12 cellular contexts compared by ENCODE assay signal in the genomic region with DNA sequence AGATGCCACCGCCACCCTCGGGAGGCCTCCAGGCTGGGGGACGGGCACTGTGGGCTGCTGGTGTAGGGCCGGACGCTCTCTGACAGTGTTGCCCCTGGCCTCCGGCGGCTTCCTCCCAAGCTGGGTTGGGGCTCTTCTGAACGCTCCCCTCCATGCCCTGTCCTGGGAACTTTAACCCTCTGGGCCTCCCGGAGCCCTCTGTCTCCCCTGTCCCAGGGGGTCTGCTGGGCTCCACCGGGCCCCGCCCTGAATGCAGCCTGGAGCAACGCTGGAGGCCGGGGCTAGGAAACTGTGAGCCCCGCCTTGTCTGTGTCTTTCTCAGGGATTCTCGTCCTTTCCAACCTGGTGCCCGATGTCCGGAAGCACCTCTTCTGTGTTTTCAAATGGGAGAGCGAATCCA. TPM values are rescaled to one million over a fixed set of nuclear protein-coding genes. Genes with fewer than 3 reads are reported as not detected.
DNase-seq lines count a peak whose midpoint lies in the region; ATAC-seq and TF ChIP-seq lines count a peak whose summit lies in the region.
"Had no signal": no experiment of that assay in that cellular context is flagged by ENCODE, and none has a peak within 500 bp of the region (broad histone marks: within the 10 kb centered on the region; RNA-seq: fewer than 3 reads in every experiment).

No MANE protein-coding gene starts in this region.

- H3K9me3 ChIP-seq in CD8-positive, alpha-beta T cell (ENCODE audit: low read length) = no peaks in the 10 kb centered on the region
- no peaks in the 10 kb centered on the region for H3K9me3 ChIP-seq in naive thymus-derived CD4-positive, alpha-beta T cell (ENCODE audit: control insufficient read depth in 2 of 3, low read length in 3 of 3)
- H3K9me3 ChIP-seq: heart left ventricle, left lung had no signal

- peak overlapping the region; percentile 84 for H3K4me3 Mint-ChIP-seq in CD8-positive, alpha-beta T cell
- peak overlapping the region; percentile 90 for H3K4me3 Mint-ChIP-seq in GM23338
- peak overlapping the region; percentile 92 for H3K4me3 Mint-ChIP-seq in activated CD8-positive, alpha-beta T cell treated with anti-CD3 and anti-CD28 coated beads for 36 hours
- peak overlapping the region; percentile 84 to 97 (median 90) for H3K4me3 Mint-ChIP-seq in naive thymus-derived CD4-positive, alpha-beta T cell

- no peaks in the 10 kb centered on the region for H3K27me3 Mint-ChIP-seq in CD8-positive, alpha-beta T cell (ENCODE audit: low read depth)
- H3K27me3 Mint-ChIP-seq in GM23338 (ENCODE audit: insufficient read depth, low read depth, poor library complexity) = peaks cover 49% of the 10 kb centered on the region
- no peaks in the 10 kb centered on the region for H3K27me3 Mint-ChIP-seq in activated CD8-positive, alpha-beta T cell treated with anti-CD3 and anti-CD28 coated beads for 36 hours
- peaks cover 0 to 3% (median 0%) of the 10 kb centered on the region in 5 donors for H3K27me3 Mint-ChIP-seq in naive thymus-derived CD4-positive, alpha-beta T cell

- POLR2A ChIA-PET in CD8-positive, alpha-beta T cell (lab: Charles Lee) = no interaction called here
- POLR2A ChIA-PET in activated CD8-positive, alpha-beta T cell treated with anti-CD3 and anti-CD28 coated beads for 36 hours (lab: Charles Lee) = no interaction called here
- POLR2A ChIA-PET in naive thymus-derived CD4-positive, alpha-beta T cell (lab: Charles Lee) = interaction anchor here (0.6 to 5.9 kb wide), 4 partner anchors 16 to 71 kb away, joined by 3 to 52 read pairs (median 4); no protein-coding TSS in a partner anchor

- peaks cover 5% of the 10 kb centered on the region; the same call in 1 of the 2 replicates for H3F3A ChIP-seq in GM23338 (replicated peaks; ENCODE audit: low read depth)

- H3K4me2 ChIP-seq in GM23338 = no peak overlapping the region
- H3K4me2 ChIP-seq: KMS-11 had no signal

- no peak overlapping the region for H2AFZ ChIP-seq in GM23338

- H3K27ac Mint-ChIP-seq in CD8-positive, alpha-beta T cell = peak overlapping the region; percentile 99
- no peak overlapping the region for H3K27ac Mint-ChIP-seq in GM23338
- H3K27ac Mint-ChIP-seq in activated CD8-positive, alpha-beta T cell treated with anti-CD3 and anti-CD28 coated beads for 36 hours = peak overlapping the region; percentile 99
- peak overlapping the region; percentile 98 to 100 (median 100) for H3K27ac Mint-ChIP-seq in naive thymus-derived CD4-positive, alpha-beta T cell

- no peak for TF ChIP-seq CTCF in CD8-positive, alpha-beta T cell (IDR thresholded peaks at IDR 0.05)
- no peak for TF ChIP-seq CTCF in GM23338 (conservative IDR thresholded peaks at IDR 0.05; ENCODE audit: low read depth in 2 of 2)
- TF ChIP-seq CTCF in activated CD8-positive, alpha-beta T cell treated with anti-CD3 and anti-CD28 coated beads for 36 hours (IDR thresholded peaks at IDR 0.05) = no peak

- DNase-seq in CD8-positive, alpha-beta T cell = no peak
- DNase-seq in GM23338 (ENCODE audit: low spot score) (no peak), amygdala (lab: John Stamatoyannopoulos, UW) (no peak)
- no peak for DNase-seq in activated CD8-positive, alpha-beta T cell treated with anti-CD3 and anti-CD28 coated beads for 36 hours
- DNase-seq in naive thymus-derived CD4-positive, alpha-beta T cell = no peak
- DNase-seq: COR-L47 had no signal

- CTCF ChIA-PET in CD8-positive, alpha-beta T cell (lab: Charles Lee) = interaction anchor here (1.4 kb wide), 1 partner anchor 9 kb away, joined by 3 read pairs; no protein-coding TSS in a partner anchor
- CTCF ChIA-PET in activated CD8-positive, alpha-beta T cell treated with anti-CD3 and anti-CD28 coated beads for 36 hours (lab: Charles Lee) = interaction anchor here (1.3 kb wide), 1 partner anchor 291 kb away, joined by 3 read pairs; no protein-coding TSS in a partner anchor
- CTCF ChIA-PET in naive thymus-derived CD4-positive, alpha-beta T cell (lab: Charles Lee) = interaction anchor here (0.6 kb wide), 1 partner anchor 167 kb away, joined by 3 read pairs; no protein-coding TSS in a partner anchor

- intact Hi-C loops in CD8-positive, alpha-beta T cell (cut with DNase I, micrococcal nuclease) = no loop called here
- intact Hi-C loops in activated CD8-positive, alpha-beta T cell treated with anti-CD3 and anti-CD28 coated beads for 36 hours (cut with micrococcal nuclease) = no loop called here
- intact Hi-C loops in naive thymus-derived CD4-positive, alpha-beta T cell (cut with micrococcal nuclease) = loop anchor here (2.0 kb wide), 4 partner anchors 13 to 733 kb away; a partner anchor contains a TSS

- no peaks in the 10 kb centered on the region for H3K27me3 ChIP-seq in CD8-positive, alpha-beta T cell (ENCODE audit: insufficient read depth, low read length)
- peaks cover 51% of the 10 kb centered on the region for H3K27me3 ChIP-seq in GM23338 (ENCODE audit: insufficient read depth)
- no peaks in the 10 kb centered on the region for H3K27me3 ChIP-seq in naive thymus-derived CD4-positive, alpha-beta T cell (ENCODE audit: control insufficient read depth in 2 of 2, insufficient read depth in 2 of 2, low read length in 2 of 2)

- peaks cover 63% of the 10 kb centered on the region for H3K4me1 Mint-ChIP-seq in CD8-positive, alpha-beta T cell (ENCODE audit: low read depth)
- H3K4me1 Mint-ChIP-seq in GM23338 = peaks cover 11% of the 10 kb centered on the region
- H3K4me1 Mint-ChIP-seq in activated CD8-positive, alpha-beta T cell treated with anti-CD3 and anti-CD28 coated beads for 36 hours (ENCODE audit: low read depth) = peaks cover 50% of the 10 kb centered on the region
- H3K4me1 Mint-ChIP-seq in naive thymus-derived CD4-positive, alpha-beta T cell = peaks cover 30 to 82% (median 54%) of the 10 kb centered on the region in 7 donors

- no peaks in the 10 kb centered on the region for H3K36me3 Mint-ChIP-seq in CD8-positive, alpha-beta T cell
- H3K36me3 Mint-ChIP-seq in GM23338 (ENCODE audit: low read depth) = peaks cover 23% of the 10 kb centered on the region
- peaks cover 2% of the 10 kb centered on the region for H3K36me3 Mint-ChIP-seq in activated CD8-positive, alpha-beta T cell treated with anti-CD3 and anti-CD28 coated beads for 36 hours (ENCODE audit: low read depth)
- H3K36me3 Mint-ChIP-seq in naive thymus-derived CD4-positive, alpha-beta T cell = peaks cover 0 to 6% (median 5%) of the 10 kb centered on the region in 5 donors

- no peak for ATAC-seq in CD8-positive, alpha-beta T cell
- ATAC-seq in GM23338 (no peak), GM19351 (IDR thresholded peaks at IDR 0.05; ENCODE audit: unreplicated experiment) (no peak), GM19463 (IDR thresholded peaks at IDR 0.05; ENCODE audit: unreplicated experiment) (no peak), HG02884 (IDR thresholded peaks at IDR 0.05; ENCODE audit: unreplicated experiment) (no peak)
- ATAC-seq in activated CD8-positive, alpha-beta T cell treated with anti-CD3 and anti-CD28 coated beads for 36 hours = no peak
- no peak for ATAC-seq in naive thymus-derived CD4-positive, alpha-beta T cell

- H3K4me1 ChIP-seq in CD8-positive, alpha-beta T cell (ENCODE audit: insufficient read depth, low read length) = peaks cover 76% of the 10 kb centered on the region
- no peaks in the 10 kb centered on the region for H3K4me1 ChIP-seq in GM23338 (ENCODE audit: insufficient read depth)
- H3K4me1 ChIP-seq in naive thymus-derived CD4-positive, alpha-beta T cell (ENCODE audit: control insufficient read depth in 2 of 2, insufficient read depth in 2 of 2, low read length in 2 of 2) = peaks cover 18 to 55% of the 10 kb centered on the region in 2 donors
- H3K4me1 ChIP-seq: left lung had no signal

- H3K36me3 ChIP-seq in CD8-positive, alpha-beta T cell (ENCODE audit: insufficient read depth, low read length) = no peaks in the 10 kb centered on the region
- H3K36me3 ChIP-seq in GM23338 (ENCODE audit: insufficient read depth) = no peaks in the 10 kb centered on the region
- H3K36me3 ChIP-seq in naive thymus-derived CD4-positive, alpha-beta T cell (ENCODE audit: control insufficient read depth in 2 of 3, insufficient read depth in 3 of 3, low read length in 3 of 3) = no peaks in the 10 kb centered on the region
- H3K36me3 ChIP-seq: heart left ventricle, left lung had no signal

- H3K9me2 ChIP-seq in GM23338 (ENCODE audit: insufficient read depth) = no peaks in the 10 kb centered on the region

- peak overlapping the region; percentile 91 for H3K27ac ChIP-seq in CD8-positive, alpha-beta T cell (ENCODE audit: low read depth, low read length)
- H3K27ac ChIP-seq in GM23338 (ENCODE audit: low read depth) = no peak overlapping the region
- H3K27ac ChIP-seq in naive thymus-derived CD4-positive, alpha-beta T cell (ENCODE audit: low read depth, low read length) = peak overlapping the region; percentile 99
- H3K27ac ChIP-seq: KMS-11 had no signal

- H3K4me3 ChIP-seq in CD8-positive, alpha-beta T cell (ENCODE audit: low read depth, low read length) = peak overlapping the region; percentile 36
- no peak overlapping the region for H3K4me3 ChIP-seq in GM23338
- H3K4me3 ChIP-seq in naive thymus-derived CD4-positive, alpha-beta T cell (ENCODE audit: low read length) = peak overlapping the region; percentile 34
- H3K4me3 ChIP-seq: heart left ventricle, left lung had no signal

- no peaks in the 10 kb centered on the region for H4K20me1 ChIP-seq in GM23338 (replicated peaks; ENCODE audit: insufficient read depth)

- H3K9me3 Mint-ChIP-seq in CD8-positive, alpha-beta T cell = no peaks in the 10 kb centered on the region
- peaks cover 40% of the 10 kb centered on the region for H3K9me3 Mint-ChIP-seq in GM23338
- no peaks in the 10 kb centered on the region for H3K9me3 Mint-ChIP-seq in activated CD8-positive, alpha-beta T cell treated with anti-CD3 and anti-CD28 coated beads for 36 hours
- peaks cover 0 to 8% (median 0%) of the 10 kb centered on the region in 11 donors for H3K9me3 Mint-ChIP-seq in naive thymus-derived CD4-positive, alpha-beta T cell

- no peaks in the 10 kb centered on the region for H3K79me2 ChIP-seq in GM23338 (replicated peaks; ENCODE audit: insufficient read depth)

TF ChIP-seq in GM23338, 12 proteins besides CTCF, POLR2A, EP300 and RAD21 (continues in another document):
- TF ChIP-seq NANOG (IDR thresholded peaks at IDR 0.05; ENCODE audit: borderline replicate concordance) = no peak

RNA-seq across cellular contexts. Expression of a gene that starts 45.7 kb away (rescaled TPM):
- 10 to 100 TPM; 78.5 to 82.0 TPM for total RNA-seq in CD8-positive, alpha-beta T cell
- 65.9 and 89.8 TPM in 2 replicates for total RNA-seq in GM23338 (2014; rRNA removed; shearing (Covaris generic))
- polyA plus RNA-seq in GM23338 (2016; fragmentation: Nextera tagmentation; extraction: Ambion mirVana) = 29.5 and 37.8 TPM in 2 replicates
- 10 to 100 TPM; 41.4 to 48.1 TPM for total RNA-seq in activated CD8-positive, alpha-beta T cell treated with anti-CD3 and anti-CD28 coated beads for 36 hours
- 100 to 1,000 TPM in 2 of 5 experiments, 10 to 100 TPM in 3; 56.3 to 105 (median 93.0) TPM for total RNA-seq in naive thymus-derived CD4-positive, alpha-beta T cell
- polyA plus RNA-seq in naive thymus-derived CD4-positive, alpha-beta T cell = under 1 TPM; 0.77 to 0.92 TPM

Comparison
In these comparisons a context has a peak if more than half of its experiments do, and no peak if none do; other contexts are left out.
1. intact Hi-C loops: an anchor here in naive thymus-derived CD4-positive, alpha-beta T cell (2.0 kb wide); none called in CD8-positive, alpha-beta T cell and activated CD8-positive, alpha-beta T cell treated with anti-CD3 and anti-CD28 coated beads for 36 hours.